In genomic region chr7:116864084-116864483, GRCh38 we compare ENCODE assay signal across 9 cellular contexts. TPM values are rescaled to one million over a fixed set of nuclear protein-coding genes. Genes with fewer than 3 reads are reported as not detected.
A peak's percentile ranks its signal among the peaks of the same experiment; 100 is the strongest.
DNase-seq lines count a peak whose midpoint lies in the region; ATAC-seq and TF ChIP-seq lines count a peak whose summit lies in the region.
"Had no signal": no experiment of that assay in that cellular context is flagged by ENCODE, and none has a peak within 500 bp of the region (broad histone marks: within the 10 kb centered on the region; RNA-seq: fewer than 3 reads in every experiment).

No MANE protein-coding gene starts in this region.

- DNase-seq in right atrium auricular region (ENCODE audit: low spot score) (no peak), left ventricle myocardium superior (no peak), mesothelial cell of epicardium (ENCODE audit: low spot score in 2 of 2, unreplicated experiment in 2 of 2) (no peak), posterior cingulate gyrus (no peak), GM19238 (ENCODE audit: insufficient read length, low spot score) (no peak)
- no peak for DNase-seq in stimulated activated CD4-positive, alpha-beta T cell treated with anti-CD3 and anti-CD28 coated beads, Interleukin-4, amount 100 ng/mL, for 24 hours
- DNase-seq: effector CD8-positive, alpha-beta T cell had no signal

- H3K27me3 Mint-ChIP-seq in brain (peaks cover 13% of the 10 kb centered on the region), mesothelial cell of epicardium (ENCODE audit: low read depth) (no peaks in the 10 kb centered on the region)

- peaks cover 33% of the 10 kb centered on the region for H3K36me3 Mint-ChIP-seq in brain
- H3K36me3 Mint-ChIP-seq in mesothelial cell of epicardium: no peaks in the 10 kb centered on the region

- no peaks in the 10 kb centered on the region for H3K9me3 ChIP-seq in right atrium auricular region

- H3K4me1 Mint-ChIP-seq in brain: peaks cover 56% of the 10 kb centered on the region
- peaks cover 34% of the 10 kb centered on the region for H3K4me1 Mint-ChIP-seq in mesothelial cell of epicardium

- peak overlapping the region; percentile 97 to 99 for H3K27ac ChIP-seq in right atrium auricular region

- H3K27ac Mint-ChIP-seq in brain: peak overlapping the region; percentile 98 to 100 (median 99)
- peak overlapping the region; percentile 96 for H3K27ac Mint-ChIP-seq in mesothelial cell of epicardium

- peaks cover 0 to 47% of the 10 kb centered on the region in 2 donors for H3K4me1 ChIP-seq in right atrium auricular region

- TF ChIP-seq CTCF in right atrium auricular region (IDR thresholded peaks at IDR 0.05): no peak
- no peak for TF ChIP-seq CTCF in brain (conservative IDR thresholded peaks at IDR 0.05)
- no peak for TF ChIP-seq CTCF in mesothelial cell of epicardium (IDR thresholded peaks at IDR 0.05; ENCODE audit: unreplicated experiment)

- intact Hi-C loops in left ventricle myocardium superior (cut with micrococcal nuclease) (no loop called here), posterior cingulate gyrus (cut with DNase I) (loop anchor here (10.0 kb wide), 1 partner anchor 91 kb away; the partner anchor contains the start of gene ST7)

- H3K27me3 ChIP-seq in right atrium auricular region: no peaks in the 10 kb centered on the region

- H3K4me3 ChIP-seq in right atrium auricular region: peak overlapping the region; percentile 71 to 90

- no peak for ATAC-seq in left ventricle myocardium superior
- ATAC-seq in HG03439 (IDR thresholded peaks at IDR 0.05; ENCODE audit: unreplicated experiment): no peak

- peak overlapping the region; percentile 93 to 100 (median 99) for H3K4me3 Mint-ChIP-seq in brain
- peak overlapping the region; percentile 94 for H3K4me3 Mint-ChIP-seq in mesothelial cell of epicardium

- H3K36me3 ChIP-seq in right atrium auricular region: no peaks in the 10 kb centered on the region

- H3K9me3 Mint-ChIP-seq in brain (no peaks in the 10 kb centered on the region), mesothelial cell of epicardium (no peaks in the 10 kb centered on the region)

RNA-seq across cellular contexts. Expression of gene CAPZA2, which starts 1.7 kb away (rescaled TPM):
- total RNA-seq in right atrium auricular region (100 to 1,000 TPM; 127 to 148 TPM), left ventricle myocardium superior (371 TPM), mesothelial cell of epicardium (109 to 137 TPM (median 122 TPM) in 3 replicates)
- 17.8 TPM for polyA plus RNA-seq in brain (ENCODE audit: insufficient read depth, low read depth, low replicate concordance)
